Comparison of ENCODE assay signal across 8 cellular contexts in the genomic region with DNA sequence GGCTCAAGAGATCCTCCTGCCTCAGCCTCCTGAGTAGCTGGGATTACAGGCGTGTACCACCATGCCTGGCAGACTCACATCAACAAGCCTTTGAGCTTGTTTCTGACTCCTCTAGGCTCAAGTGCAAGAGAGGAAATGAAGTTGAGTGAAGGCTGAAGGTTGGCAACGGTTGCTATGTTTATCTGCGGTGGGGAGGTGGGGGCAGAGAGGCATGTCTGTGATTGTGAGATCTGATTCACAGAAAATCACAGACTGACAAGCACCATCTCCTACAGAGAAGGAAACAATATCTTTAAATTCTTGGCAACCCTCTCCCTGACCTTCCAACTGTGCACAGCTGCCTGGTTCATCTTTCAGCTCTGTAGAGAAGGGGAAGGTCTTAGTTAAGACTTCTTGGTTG. TPM values are rescaled to one million over a fixed set of nuclear protein-coding genes. Genes with fewer than 3 reads are reported as not detected.
A peak's percentile ranks its signal among the peaks of the same experiment; 100 is the strongest.
DNase-seq lines count a peak whose midpoint lies in the region; ATAC-seq, FAIRE-seq and TF ChIP-seq lines count a peak whose summit lies in the region.

No MANE protein-coding gene starts in this region.

- H3K4me1 ChIP-seq in neutrophil (ENCODE audit: control insufficient read depth in 1 of 2, insufficient read depth in 1 of 2, low read depth in 1 of 2, low read length in 1 of 2), result peaks cover 24 to 26% of the 10 kb centered on the region in 2 experiments
- no peaks in the 10 kb centered on the region for H3K4me1 ChIP-seq in vagina

- ATAC-seq in GM18909 (IDR thresholded peaks at IDR 0.05; ENCODE audit: poor library complexity, unreplicated experiment) (peak; percentile 82), HG03066 (IDR thresholded peaks at IDR 0.05; ENCODE audit: low read depth, unreplicated experiment) (peak; percentile 69)

- intact Hi-C loops in vagina (cut with DNase I), result no loop called here

- no peaks in the 10 kb centered on the region for H3K27me3 ChIP-seq in neutrophil
- H3K27me3 ChIP-seq in vagina, result no peaks in the 10 kb centered on the region

- no peak for FAIRE-seq in D721Med (lab: Jason Lieb, UNC)

- peak overlapping the region in 1 of 2 experiments; percentile 34 for H3K4me3 ChIP-seq in neutrophil (ENCODE audit: low read depth in 1 of 2, low read length in 1 of 2)
- no peak overlapping the region for H3K4me3 ChIP-seq in vagina

- H3K36me3 ChIP-seq in neutrophil (no peaks in the 10 kb centered on the region), vagina (no peaks in the 10 kb centered on the region)

- H3K9me3 ChIP-seq in neutrophil (no peaks in the 10 kb centered on the region), vagina (no peaks in the 10 kb centered on the region)

- TF ChIP-seq CTCF in neutrophil (IDR thresholded peaks at IDR 0.05) (no peak), vagina (IDR thresholded peaks at IDR 0.05) (no peak), D721Med (IDR thresholded peaks at IDR 0.05; ENCODE audit: insufficient read depth, missing control alignments) (no peak)

- H3K27ac ChIP-seq in neutrophil (peak overlapping the region; percentile 89), vagina (no peak overlapping the region), substantia nigra (ENCODE audit: low read depth, low read length, poor library complexity, severe bottlenecking) (no peak overlapping the region)

- peak; percentile 64 for TF ChIP-seq POLR2A in Raji (IDR thresholded peaks at IDR 0.05; ENCODE audit: insufficient read depth, low read depth, low read length)
- TF ChIP-seq POLR2A in vagina (IDR thresholded peaks at IDR 0.05), result no peak

- peak; percentile 61 for DNase-seq in activated naive CD4-positive, alpha-beta T cell treated with anti-CD3 and anti-CD28 coated beads, Interleukin-2, amount 50 U/mL, for 16 hours
- DNase-seq in vagina (ENCODE audit: extremely low spot score in 2 of 2), result no peak
- no peak for DNase-seq in substantia nigra (lab: John Stamatoyannopoulos, UW)
- no peak for DNase-seq in D721Med (ENCODE audit: insufficient read length, low spot score)

RNA-seq across cellular contexts. Expression of gene NINJ2, which starts 22.1 kb away (rescaled TPM):
- 23.8 TPM for total RNA-seq in vagina
